1 cellular context compared by ENCODE assay signal in the genomic region with DNA sequence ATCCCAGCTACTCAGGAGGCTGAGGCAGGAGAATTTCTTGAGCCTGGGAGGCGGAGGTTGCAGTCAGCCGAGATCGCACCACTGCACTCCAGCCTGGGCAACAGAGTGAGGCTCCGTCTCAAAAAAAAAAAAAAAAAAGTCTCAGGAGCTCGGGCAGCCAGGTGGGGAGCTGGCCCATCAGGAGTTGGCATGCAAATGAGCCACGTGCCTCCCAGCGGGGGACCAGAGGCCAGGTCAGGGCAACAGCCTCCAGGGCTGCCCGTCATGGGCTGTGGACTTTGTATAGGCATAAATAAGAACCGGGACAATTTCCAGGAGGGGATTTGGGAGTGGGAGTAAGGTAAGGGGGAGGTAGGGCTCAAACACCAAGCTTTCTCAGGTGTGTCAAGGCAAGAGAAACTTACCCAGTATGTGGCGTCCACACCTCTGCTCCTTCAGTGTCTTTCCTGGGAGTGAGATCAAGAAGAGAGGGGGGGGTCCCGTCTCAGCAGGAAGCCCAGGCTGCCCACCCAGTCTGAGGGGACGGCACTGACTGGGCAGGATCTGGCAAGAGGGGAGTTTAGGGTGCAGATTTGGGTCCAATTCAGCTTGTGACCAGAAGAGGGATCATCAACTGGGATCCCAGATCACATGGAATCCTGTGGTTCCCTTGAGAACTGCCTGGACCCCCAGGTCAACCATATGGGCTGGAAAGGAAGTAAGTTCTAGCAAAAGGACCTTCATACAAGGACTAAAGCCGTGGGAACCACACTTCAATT.
A peak's percentile ranks its signal among the peaks of the same experiment; 100 is the strongest.
TF ChIP-seq lines count a peak whose summit lies in the region.

No MANE protein-coding gene starts in this region.

TF ChIP-seq in HepG2, 621 proteins besides CTCF, POLR2A, EP300 and RAD21 (continued from another document and continues in another):
- TF ChIP-seq, protein P1, sequence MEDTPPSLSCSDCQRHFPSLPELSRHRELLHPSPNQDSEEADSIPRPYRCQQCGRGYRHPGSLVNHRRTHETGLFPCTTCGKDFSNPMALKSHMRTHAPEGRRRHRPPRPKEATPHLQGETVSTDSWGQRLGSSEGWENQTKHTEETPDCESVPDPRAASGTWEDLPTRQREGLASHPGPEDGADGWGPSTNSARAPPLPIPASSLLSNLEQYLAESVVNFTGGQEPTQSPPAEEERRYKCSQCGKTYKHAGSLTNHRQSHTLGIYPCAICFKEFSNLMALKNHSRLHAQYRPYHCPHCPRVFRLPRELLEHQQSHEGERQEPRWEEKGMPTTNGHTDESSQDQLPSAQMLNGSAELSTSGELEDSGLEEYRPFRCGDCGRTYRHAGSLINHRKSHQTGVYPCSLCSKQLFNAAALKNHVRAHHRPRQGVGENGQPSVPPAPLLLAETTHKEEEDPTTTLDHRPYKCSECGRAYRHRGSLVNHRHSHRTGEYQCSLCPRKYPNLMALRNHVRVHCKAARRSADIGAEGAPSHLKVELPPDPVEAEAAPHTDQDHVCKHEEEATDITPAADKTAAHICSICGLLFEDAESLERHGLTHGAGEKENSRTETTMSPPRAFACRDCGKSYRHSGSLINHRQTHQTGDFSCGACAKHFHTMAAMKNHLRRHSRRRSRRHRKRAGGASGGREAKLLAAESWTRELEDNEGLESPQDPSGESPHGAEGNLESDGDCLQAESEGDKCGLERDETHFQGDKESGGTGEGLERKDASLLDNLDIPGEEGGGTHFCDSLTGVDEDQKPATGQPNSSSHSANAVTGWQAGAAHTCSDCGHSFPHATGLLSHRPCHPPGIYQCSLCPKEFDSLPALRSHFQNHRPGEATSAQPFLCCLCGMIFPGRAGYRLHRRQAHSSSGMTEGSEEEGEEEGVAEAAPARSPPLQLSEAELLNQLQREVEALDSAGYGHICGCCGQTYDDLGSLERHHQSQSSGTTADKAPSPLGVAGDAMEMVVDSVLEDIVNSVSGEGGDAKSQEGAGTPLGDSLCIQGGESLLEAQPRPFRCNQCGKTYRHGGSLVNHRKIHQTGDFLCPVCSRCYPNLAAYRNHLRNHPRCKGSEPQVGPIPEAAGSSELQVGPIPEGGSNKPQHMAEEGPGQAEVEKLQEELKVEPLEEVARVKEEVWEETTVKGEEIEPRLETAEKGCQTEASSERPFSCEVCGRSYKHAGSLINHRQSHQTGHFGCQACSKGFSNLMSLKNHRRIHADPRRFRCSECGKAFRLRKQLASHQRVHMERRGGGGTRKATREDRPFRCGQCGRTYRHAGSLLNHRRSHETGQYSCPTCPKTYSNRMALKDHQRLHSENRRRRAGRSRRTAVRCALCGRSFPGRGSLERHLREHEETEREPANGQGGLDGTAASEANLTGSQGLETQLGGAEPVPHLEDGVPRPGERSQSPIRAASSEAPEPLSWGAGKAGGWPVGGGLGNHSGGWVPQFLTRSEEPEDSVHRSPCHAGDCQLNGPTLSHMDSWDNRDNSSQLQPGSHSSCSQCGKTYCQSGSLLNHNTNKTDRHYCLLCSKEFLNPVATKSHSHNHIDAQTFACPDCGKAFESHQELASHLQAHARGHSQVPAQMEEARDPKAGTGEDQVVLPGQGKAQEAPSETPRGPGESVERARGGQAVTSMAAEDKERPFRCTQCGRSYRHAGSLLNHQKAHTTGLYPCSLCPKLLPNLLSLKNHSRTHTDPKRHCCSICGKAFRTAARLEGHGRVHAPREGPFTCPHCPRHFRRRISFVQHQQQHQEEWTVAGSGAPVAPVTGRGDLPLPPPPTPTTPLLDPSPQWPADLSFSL (CRISPR knock-in tag; IDR thresholded peaks at IDR 0.05) = no peak
- TF ChIP-seq, protein P2, sequence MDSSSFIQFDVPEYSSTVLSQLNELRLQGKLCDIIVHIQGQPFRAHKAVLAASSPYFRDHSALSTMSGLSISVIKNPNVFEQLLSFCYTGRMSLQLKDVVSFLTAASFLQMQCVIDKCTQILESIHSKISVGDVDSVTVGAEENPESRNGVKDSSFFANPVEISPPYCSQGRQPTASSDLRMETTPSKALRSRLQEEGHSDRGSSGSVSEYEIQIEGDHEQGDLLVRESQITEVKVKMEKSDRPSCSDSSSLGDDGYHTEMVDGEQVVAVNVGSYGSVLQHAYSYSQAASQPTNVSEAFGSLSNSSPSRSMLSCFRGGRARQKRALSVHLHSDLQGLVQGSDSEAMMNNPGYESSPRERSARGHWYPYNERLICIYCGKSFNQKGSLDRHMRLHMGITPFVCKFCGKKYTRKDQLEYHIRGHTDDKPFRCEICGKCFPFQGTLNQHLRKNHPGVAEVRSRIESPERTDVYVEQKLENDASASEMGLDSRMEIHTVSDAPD (CRISPR knock-in tag; IDR thresholded peaks at IDR 0.05) = no peak
- TF ChIP-seq ATF7-NPFF (CRISPR knock-in tag; IDR thresholded peaks at IDR 0.05; ENCODE audit: low read depth) = no peak
- peak; percentile 84 for TF ChIP-seq RXRA (CRISPR knock-in tag; IDR thresholded peaks at IDR 0.05)
- no peak for TF ChIP-seq CCAR2 (optimal IDR thresholded peaks at IDR 0.05; ENCODE audit: low read depth, low read length)
- no peak for TF ChIP-seq GABPA (IDR thresholded peaks at IDR 0.05; ENCODE audit: low read depth, low read length)
- no peak for TF ChIP-seq GABPA (CRISPR knock-in tag; IDR thresholded peaks at IDR 0.05; ENCODE audit: low read depth)
- no peak for TF ChIP-seq KLF15 (CRISPR knock-in tag; IDR thresholded peaks at IDR 0.05; ENCODE audit: borderline replicate concordance)
- TF ChIP-seq SYNCRIP (IDR thresholded peaks at IDR 0.05; ENCODE audit: insufficient read depth, low read depth, low read length) = no peak
- TF ChIP-seq, protein P3, sequence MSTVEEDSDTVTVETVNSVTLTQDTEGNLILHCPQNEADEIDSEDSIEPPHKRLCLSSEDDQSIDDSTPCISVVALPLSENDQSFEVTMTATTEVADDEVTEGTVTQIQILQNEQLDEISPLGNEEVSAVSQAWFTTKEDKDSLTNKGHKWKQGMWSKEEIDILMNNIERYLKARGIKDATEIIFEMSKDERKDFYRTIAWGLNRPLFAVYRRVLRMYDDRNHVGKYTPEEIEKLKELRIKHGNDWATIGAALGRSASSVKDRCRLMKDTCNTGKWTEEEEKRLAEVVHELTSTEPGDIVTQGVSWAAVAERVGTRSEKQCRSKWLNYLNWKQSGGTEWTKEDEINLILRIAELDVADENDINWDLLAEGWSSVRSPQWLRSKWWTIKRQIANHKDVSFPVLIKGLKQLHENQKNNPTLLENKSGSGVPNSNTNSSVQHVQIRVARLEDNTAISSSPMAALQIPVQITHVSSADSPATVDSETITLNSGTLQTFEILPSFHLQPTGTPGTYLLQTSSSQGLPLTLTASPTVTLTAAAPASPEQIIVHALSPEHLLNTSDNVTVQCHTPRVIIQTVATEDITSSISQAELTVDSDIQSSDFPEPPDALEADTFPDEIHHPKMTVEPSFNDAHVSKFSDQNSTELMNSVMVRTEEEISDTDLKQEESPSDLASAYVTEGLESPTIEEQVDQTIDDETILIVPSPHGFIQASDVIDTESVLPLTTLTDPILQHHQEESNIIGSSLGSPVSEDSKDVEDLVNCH (CRISPR knock-in tag; IDR thresholded peaks at IDR 0.05) = no peak
- no peak for TF ChIP-seq ZFYVE20 (CRISPR knock-in tag; IDR thresholded peaks at IDR 0.05; ENCODE audit: borderline replicate concordance, low read depth)
- TF ChIP-seq YY1 (IDR thresholded peaks at IDR 0.05; ENCODE audit: insufficient read depth, insufficient replicate concordance, low read depth, low read length) = no peak
- TF ChIP-seq RFXAP (CRISPR knock-in tag; IDR thresholded peaks at IDR 0.05; ENCODE audit: borderline replicate concordance) = no peak
- TF ChIP-seq SMC3 (IDR thresholded peaks at IDR 0.05; ENCODE audit: low read length) = 0 out of 2 replicates have a peak, but pooled peaks have one; percentile 29
- TF ChIP-seq, protein P4, sequence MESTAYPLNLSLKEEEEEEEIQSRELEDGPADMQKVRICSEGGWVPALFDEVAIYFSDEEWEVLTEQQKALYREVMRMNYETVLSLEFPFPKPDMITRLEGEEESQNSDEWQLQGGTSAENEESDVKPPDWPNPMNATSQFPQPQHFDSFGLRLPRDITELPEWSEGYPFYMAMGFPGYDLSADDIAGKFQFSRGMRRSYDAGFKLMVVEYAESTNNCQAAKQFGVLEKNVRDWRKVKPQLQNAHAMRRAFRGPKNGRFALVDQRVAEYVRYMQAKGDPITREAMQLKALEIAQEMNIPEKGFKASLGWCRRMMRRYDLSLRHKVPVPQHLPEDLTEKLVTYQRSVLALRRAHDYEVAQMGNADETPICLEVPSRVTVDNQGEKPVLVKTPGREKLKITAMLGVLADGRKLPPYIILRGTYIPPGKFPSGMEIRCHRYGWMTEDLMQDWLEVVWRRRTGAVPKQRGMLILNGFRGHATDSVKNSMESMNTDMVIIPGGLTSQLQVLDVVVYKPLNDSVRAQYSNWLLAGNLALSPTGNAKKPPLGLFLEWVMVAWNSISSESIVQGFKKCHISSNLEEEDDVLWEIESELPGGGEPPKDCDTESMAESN (CRISPR knock-in tag; conservative IDR thresholded peaks at IDR 0.05) = 0 out of 2 replicates have a peak, but pooled peaks have one; percentile 30
- TF ChIP-seq ZNF34 (CRISPR knock-in tag; IDR thresholded peaks at IDR 0.05; ENCODE audit: borderline replicate concordance) = no peak
- TF ChIP-seq, protein P5, sequence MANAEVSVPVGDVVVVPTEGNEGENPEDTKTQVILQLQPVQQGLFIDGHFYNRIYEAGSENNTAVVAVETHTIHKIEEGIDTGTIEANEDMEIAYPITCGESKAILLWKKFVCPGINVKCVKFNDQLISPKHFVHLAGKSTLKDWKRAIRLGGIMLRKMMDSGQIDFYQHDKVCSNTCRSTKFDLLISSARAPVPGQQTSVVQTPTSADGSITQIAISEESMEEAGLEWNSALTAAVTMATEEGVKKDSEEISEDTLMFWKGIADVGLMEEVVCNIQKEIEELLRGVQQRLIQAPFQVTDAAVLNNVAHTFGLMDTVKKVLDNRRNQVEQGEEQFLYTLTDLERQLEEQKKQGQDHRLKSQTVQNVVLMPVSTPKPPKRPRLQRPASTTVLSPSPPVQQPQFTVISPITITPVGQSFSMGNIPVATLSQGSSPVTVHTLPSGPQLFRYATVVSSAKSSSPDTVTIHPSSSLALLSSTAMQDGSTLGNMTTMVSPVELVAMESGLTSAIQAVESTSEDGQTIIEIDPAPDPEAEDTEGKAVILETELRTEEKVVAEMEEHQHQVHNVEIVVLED (CRISPR knock-in tag; IDR thresholded peaks at IDR 0.05; ENCODE audit: borderline replicate concordance) = no peak
- TF ChIP-seq, protein P6, sequence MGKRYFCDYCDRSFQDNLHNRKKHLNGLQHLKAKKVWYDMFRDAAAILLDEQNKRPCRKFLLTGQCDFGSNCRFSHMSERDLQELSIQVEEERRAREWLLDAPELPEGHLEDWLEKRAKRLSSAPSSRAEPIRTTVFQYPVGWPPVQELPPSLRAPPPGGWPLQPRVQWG (CRISPR knock-in tag; IDR thresholded peaks at IDR 0.05; ENCODE audit: borderline replicate concordance, low read depth) = no peak
- no peak for TF ChIP-seq SRY (CRISPR knock-in tag; IDR thresholded peaks at IDR 0.05)
- TF ChIP-seq FOSL1 (CRISPR knock-in tag; IDR thresholded peaks at IDR 0.05; ENCODE audit: borderline replicate concordance) = no peak
- no peak for TF ChIP-seq KLF12 (CRISPR knock-in tag; IDR thresholded peaks at IDR 0.05; ENCODE audit: borderline replicate concordance)
- TF ChIP-seq EEA1 (CRISPR knock-in tag; IDR thresholded peaks at IDR 0.05; ENCODE audit: borderline replicate concordance) = no peak
- TF ChIP-seq NFKB2 (CRISPR knock-in tag; IDR thresholded peaks at IDR 0.05; ENCODE audit: borderline replicate concordance) = peak; percentile 59; the same call in 1 of the 2 replicates
- TF ChIP-seq, protein P7, sequence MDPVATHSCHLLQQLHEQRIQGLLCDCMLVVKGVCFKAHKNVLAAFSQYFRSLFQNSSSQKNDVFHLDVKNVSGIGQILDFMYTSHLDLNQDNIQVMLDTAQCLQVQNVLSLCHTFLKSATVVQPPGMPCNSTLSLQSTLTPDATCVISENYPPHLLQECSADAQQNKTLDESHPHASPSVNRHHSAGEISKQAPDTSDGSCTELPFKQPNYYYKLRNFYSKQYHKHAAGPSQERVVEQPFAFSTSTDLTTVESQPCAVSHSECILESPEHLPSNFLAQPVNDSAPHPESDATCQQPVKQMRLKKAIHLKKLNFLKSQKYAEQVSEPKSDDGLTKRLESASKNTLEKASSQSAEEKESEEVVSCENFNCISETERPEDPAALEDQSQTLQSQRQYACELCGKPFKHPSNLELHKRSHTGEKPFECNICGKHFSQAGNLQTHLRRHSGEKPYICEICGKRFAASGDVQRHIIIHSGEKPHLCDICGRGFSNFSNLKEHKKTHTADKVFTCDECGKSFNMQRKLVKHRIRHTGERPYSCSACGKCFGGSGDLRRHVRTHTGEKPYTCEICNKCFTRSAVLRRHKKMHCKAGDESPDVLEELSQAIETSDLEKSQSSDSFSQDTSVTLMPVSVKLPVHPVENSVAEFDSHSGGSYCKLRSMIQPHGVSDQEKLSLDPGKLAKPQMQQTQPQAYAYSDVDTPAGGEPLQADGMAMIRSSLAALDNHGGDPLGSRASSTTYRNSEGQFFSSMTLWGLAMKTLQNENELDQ (CRISPR knock-in tag; IDR thresholded peaks at IDR 0.05; ENCODE audit: borderline replicate concordance) = no peak
- no peak for TF ChIP-seq FOXA1 (IDR thresholded peaks at IDR 0.05)
- no peak for TF ChIP-seq FOXA1 (CRISPR knock-in tag; IDR thresholded peaks at IDR 0.05)
- no peak for TF ChIP-seq MTA3 (CRISPR knock-in tag; IDR thresholded peaks at IDR 0.05)
- TF ChIP-seq, protein P8, sequence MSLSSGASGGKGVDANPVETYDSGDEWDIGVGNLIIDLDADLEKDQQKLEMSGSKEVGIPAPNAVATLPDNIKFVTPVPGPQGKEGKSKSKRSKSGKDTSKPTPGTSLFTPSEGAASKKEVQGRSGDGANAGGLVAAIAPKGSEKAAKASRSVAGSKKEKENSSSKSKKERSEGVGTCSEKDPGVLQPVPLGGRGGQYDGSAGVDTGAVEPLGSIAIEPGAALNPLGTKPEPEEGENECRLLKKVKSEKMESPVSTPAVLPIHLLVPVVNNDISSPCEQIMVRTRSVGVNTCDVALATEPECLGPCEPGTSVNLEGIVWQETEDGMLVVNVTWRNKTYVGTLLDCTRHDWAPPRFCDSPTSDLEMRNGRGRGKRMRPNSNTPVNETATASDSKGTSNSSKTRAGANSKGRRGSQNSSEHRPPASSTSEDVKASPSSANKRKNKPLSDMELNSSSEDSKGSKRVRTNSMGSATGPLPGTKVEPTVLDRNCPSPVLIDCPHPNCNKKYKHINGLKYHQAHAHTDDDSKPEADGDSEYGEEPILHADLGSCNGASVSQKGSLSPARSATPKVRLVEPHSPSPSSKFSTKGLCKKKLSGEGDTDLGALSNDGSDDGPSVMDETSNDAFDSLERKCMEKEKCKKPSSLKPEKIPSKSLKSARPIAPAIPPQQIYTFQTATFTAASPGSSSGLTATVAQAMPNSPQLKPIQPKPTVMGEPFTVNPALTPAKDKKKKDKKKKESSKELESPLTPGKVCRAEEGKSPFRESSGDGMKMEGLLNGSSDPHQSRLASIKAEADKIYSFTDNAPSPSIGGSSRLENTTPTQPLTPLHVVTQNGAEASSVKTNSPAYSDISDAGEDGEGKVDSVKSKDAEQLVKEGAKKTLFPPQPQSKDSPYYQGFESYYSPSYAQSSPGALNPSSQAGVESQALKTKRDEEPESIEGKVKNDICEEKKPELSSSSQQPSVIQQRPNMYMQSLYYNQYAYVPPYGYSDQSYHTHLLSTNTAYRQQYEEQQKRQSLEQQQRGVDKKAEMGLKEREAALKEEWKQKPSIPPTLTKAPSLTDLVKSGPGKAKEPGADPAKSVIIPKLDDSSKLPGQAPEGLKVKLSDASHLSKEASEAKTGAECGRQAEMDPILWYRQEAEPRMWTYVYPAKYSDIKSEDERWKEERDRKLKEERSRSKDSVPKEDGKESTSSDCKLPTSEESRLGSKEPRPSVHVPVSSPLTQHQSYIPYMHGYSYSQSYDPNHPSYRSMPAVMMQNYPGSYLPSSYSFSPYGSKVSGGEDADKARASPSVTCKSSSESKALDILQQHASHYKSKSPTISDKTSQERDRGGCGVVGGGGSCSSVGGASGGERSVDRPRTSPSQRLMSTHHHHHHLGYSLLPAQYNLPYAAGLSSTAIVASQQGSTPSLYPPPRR (CRISPR knock-in tag; IDR thresholded peaks at IDR 0.05; ENCODE audit: borderline replicate concordance) = 0 out of 2 replicates have a peak, but pooled peaks have one; percentile 32
- TF ChIP-seq ZNF768 (CRISPR knock-in tag; IDR thresholded peaks at IDR 0.05) = no peak
